ENCODE assay signal across 10 cellular contexts in genomic region chr4:128832253-128832641, GRCh38. TPM values are rescaled to one million over a fixed set of nuclear protein-coding genes. Genes with fewer than 3 reads are reported as not detected.
A peak's percentile ranks its signal among the peaks of the same experiment; 100 is the strongest.
DNase-seq lines count a peak whose midpoint lies in the region; ATAC-seq and TF ChIP-seq lines count a peak whose summit lies in the region.
"Had no signal": no experiment of that assay in that cellular context is flagged by ENCODE, and none has a peak within 500 bp of the region (broad histone marks: within the 10 kb centered on the region; RNA-seq: fewer than 3 reads in every experiment).

No MANE protein-coding gene starts in this region.

- peaks cover 56% of the 10 kb centered on the region for H3K36me3 Mint-ChIP-seq in WTC11
- H3K36me3 Mint-ChIP-seq in naive thymus-derived CD4-positive, alpha-beta T cell, result peaks cover 4 to 62% (median 31%) of the 10 kb centered on the region in 5 donors

- H3K9me3 Mint-ChIP-seq in WTC11, result no peaks in the 10 kb centered on the region
- peaks cover 0 to 13% (median 0%) of the 10 kb centered on the region in 11 donors for H3K9me3 Mint-ChIP-seq in naive thymus-derived CD4-positive, alpha-beta T cell
- H3K9me3 Mint-ChIP-seq: activated naive CD4-positive, alpha-beta T cell treated with anti-CD3 and anti-CD28 coated beads, Interleukin-2, amount 50 U/mL, for 24 hours had no signal

- peaks cover 88% of the 10 kb centered on the region for H3K4me1 Mint-ChIP-seq in WTC11
- H3K4me1 Mint-ChIP-seq in naive thymus-derived CD4-positive, alpha-beta T cell, result peaks cover 31 to 89% (median 80%) of the 10 kb centered on the region in 7 donors

- no peak for TF ChIP-seq CTCF in WTC11 (IDR thresholded peaks at IDR 0.05)
- no peak for TF ChIP-seq CTCF in GM20000 (IDR thresholded peaks at IDR 0.05; ENCODE audit: extremely low read depth, missing control alignments)

- CTCF ChIA-PET in WTC11 (lab: Charles Lee), result interaction anchor here (0.9 kb wide), 1 partner anchor 257 kb away, joined by 3 read pairs; no protein-coding TSS in a partner anchor
- CTCF ChIA-PET in naive thymus-derived CD4-positive, alpha-beta T cell (lab: Charles Lee), result no interaction called here

- no peaks in the 10 kb centered on the region for H3K27me3 Mint-ChIP-seq in WTC11 (ENCODE audit: low read depth)
- H3K27me3 Mint-ChIP-seq in naive thymus-derived CD4-positive, alpha-beta T cell, result no peaks in the 10 kb centered on the region
- H3K27me3 Mint-ChIP-seq: activated naive CD4-positive, alpha-beta T cell treated with anti-CD3 and anti-CD28 coated beads, Interleukin-2, amount 50 U/mL, for 24 hours had no signal

- peaks cover 0 to 58% (median 20%) of the 10 kb centered on the region in 3 experiments for H3K36me3 ChIP-seq in naive thymus-derived CD4-positive, alpha-beta T cell (ENCODE audit: control insufficient read depth in 2 of 3, insufficient read depth in 3 of 3, low read length in 3 of 3)

- no peaks in the 10 kb centered on the region for H3K27me3 ChIP-seq in naive thymus-derived CD4-positive, alpha-beta T cell (ENCODE audit: control insufficient read depth in 2 of 2, insufficient read depth in 2 of 2, low read length in 2 of 2)

- H3K27ac Mint-ChIP-seq in WTC11, result peak overlapping the region; percentile 75
- peak overlapping the region in 5 of 9 donors; percentile 1 to 78 (median 54) for H3K27ac Mint-ChIP-seq in naive thymus-derived CD4-positive, alpha-beta T cell

- ATAC-seq in GM21825 (IDR thresholded peaks at IDR 0.05; ENCODE audit: unreplicated experiment) (peak; percentile 4), WTC11 (no peak), GM18519 (IDR thresholded peaks at IDR 0.05; ENCODE audit: low FRiP score, unreplicated experiment) (no peak)
- no peak for ATAC-seq in naive thymus-derived CD4-positive, alpha-beta T cell

- no peaks in the 10 kb centered on the region for H3K9me3 ChIP-seq in naive thymus-derived CD4-positive, alpha-beta T cell (ENCODE audit: control insufficient read depth in 2 of 3, low read length in 3 of 3)

- H3K4me3 Mint-ChIP-seq in WTC11, result no peak overlapping the region
- no peak overlapping the region for H3K4me3 Mint-ChIP-seq in naive thymus-derived CD4-positive, alpha-beta T cell
- H3K4me3 Mint-ChIP-seq: activated naive CD4-positive, alpha-beta T cell treated with anti-CD3 and anti-CD28 coated beads, Interleukin-2, amount 50 U/mL, for 24 hours had no signal

- intact Hi-C loops in naive thymus-derived CD4-positive, alpha-beta T cell (cut with micrococcal nuclease), result no loop called here

- DNase-seq in WTC11 (ENCODE audit: low spot score), result no peak
- DNase-seq in naive thymus-derived CD4-positive, alpha-beta T cell, result no peak
- no peak for DNase-seq in GM20000 (ENCODE audit: low spot score)
- no peak for DNase-seq in NCI-H187 treated with DMSO at 0.1 percent for 48 hours (lab: John Stamatoyannopoulos, UW)
- no peak for DNase-seq in middle frontal gyrus (ENCODE audit: extremely low spot score, low spot score)
- DNase-seq: erythroblast had no signal

- POLR2A ChIA-PET in WTC11 (lab: Charles Lee), result interaction anchor here (0.5 kb wide), 1 partner anchor 26 kb away, joined by 3 read pairs; no protein-coding TSS in a partner anchor
- POLR2A ChIA-PET in naive thymus-derived CD4-positive, alpha-beta T cell (lab: Charles Lee), result interaction anchor here (0.8 to 0.9 kb wide), 2 partner anchors 13 to 22 kb away, joined by 3 to 8 read pairs; partner anchors contain the start of gene JADE1

- H3K4me1 ChIP-seq in naive thymus-derived CD4-positive, alpha-beta T cell (ENCODE audit: control insufficient read depth in 2 of 2, insufficient read depth in 2 of 2, low read length in 2 of 2), result peaks cover 1 to 12% of the 10 kb centered on the region in 2 donors

- peak overlapping the region; percentile 5; the same call in 1 of the 2 replicates for H3K4me3 ChIP-seq in GM08714 (ENCODE audit: low read length)
- no peak overlapping the region for H3K4me3 ChIP-seq in naive thymus-derived CD4-positive, alpha-beta T cell (ENCODE audit: low read length)

- no peak overlapping the region for H3K27ac ChIP-seq in naive thymus-derived CD4-positive, alpha-beta T cell (ENCODE audit: low read depth, low read length)

TF ChIP-seq in WTC11, 78 proteins besides CTCF, POLR2A, EP300 and RAD21:
- no peak for TF ChIP-seq ERG (CRISPR knock-in tag; IDR thresholded peaks at IDR 0.05)
- TF ChIP-seq ZNF425 (CRISPR knock-in tag; conservative IDR thresholded peaks at IDR 0.05), result 0 out of 2 replicates have a peak, but pooled peaks have one; percentile 13
- no peak for TF ChIP-seq CREB1 (CRISPR knock-in tag; IDR thresholded peaks at IDR 0.05)
- TF ChIP-seq ZNF138 (CRISPR knock-in tag; conservative IDR thresholded peaks at IDR 0.05), result no peak

RNA-seq across cellular contexts. Expression of gene JADE1, which starts 22.7 kb away (rescaled TPM):
- total RNA-seq in WTC11 (2021), result 132 to 156 TPM (median 150 TPM) in 3 replicates
- 10 to 100 TPM; 35.4 to 79.5 (median 62.2) TPM for total RNA-seq in naive thymus-derived CD4-positive, alpha-beta T cell
- 10 to 100 TPM; 34.5 to 55.8 TPM for polyA plus RNA-seq in naive thymus-derived CD4-positive, alpha-beta T cell
